21 cellular contexts compared by ENCODE assay signal in the genomic region with DNA sequence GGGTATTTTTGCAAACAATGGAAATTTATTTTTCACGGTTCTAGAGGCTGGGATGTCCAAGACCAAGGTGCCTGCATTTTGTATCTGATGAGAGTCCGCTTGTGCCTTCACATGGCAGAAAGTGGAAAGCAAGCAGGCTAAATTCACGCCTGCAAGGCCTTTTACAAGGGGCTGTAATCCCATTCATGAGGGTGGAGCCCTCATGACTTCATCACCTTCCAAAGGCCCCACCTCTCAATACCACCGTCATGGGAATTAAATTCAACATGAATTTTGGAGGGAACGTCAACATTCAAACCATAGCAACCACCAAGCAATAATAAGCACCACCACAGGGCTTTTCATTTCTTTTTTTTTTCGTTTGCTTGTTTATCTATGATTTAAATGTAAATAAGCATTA.
"Had no signal": no experiment of that assay in that cellular context is flagged by ENCODE, and none has a peak within 500 bp of the region (broad histone marks: within the 10 kb centered on the region; RNA-seq: fewer than 3 reads in every experiment).

No MANE protein-coding gene starts in this region.

- H3K9me3 ChIP-seq: breast epithelium, heart left ventricle, pancreas, prostate gland, suprapubic skin, tibial artery, upper lobe of right lung had no signal

- ATAC-seq: activated CD4-positive, alpha-beta T cell treated with anti-CD3 and anti-CD28 coated beads for 36 hours; activated CD8-positive, alpha-beta memory T cell treated with anti-CD3 and anti-CD28 coated beads, Interleukin-2, amount 10 ng/mL, durations not matched to agents 7 days and 5 days; activated CD8-positive, alpha-beta T cell treated with anti-CD3 and anti-CD28 coated beads, Interleukin-2, amount 10 ng/mL, durations not matched to agents 7 days and 5 days; heart left ventricle; naive thymus-derived CD4-positive, alpha-beta T cell; pancreas; upper lobe of right lung had no signal

- H3K36me3 ChIP-seq: breast epithelium, heart left ventricle, pancreas, prostate gland, suprapubic skin, tibial artery, upper lobe of right lung had no signal

- DNase-seq: activated CD4-positive, alpha-beta T cell treated with anti-CD3 and anti-CD28 coated beads for 36 hours; activated CD4-positive, CD25-positive, alpha-beta regulatory T cell; activated CD8-positive, alpha-beta memory T cell treated with anti-CD3 and anti-CD28 coated beads, Interleukin-2, amount 10 ng/mL, durations not matched to agents 7 days and 5 days; activated CD8-positive, alpha-beta T cell treated with anti-CD3 and anti-CD28 coated beads, Interleukin-2, amount 10 ng/mL, durations not matched to agents 7 days and 5 days; activated T-cell treated with anti-CD3 and anti-CD28 coated beads, Interleukin-2, amount 50 U/mL, for 48 hours; central memory CD4-positive, alpha-beta T cell; heart left ventricle; hypothalamus; immature natural killer cell; kidney; naive thymus-derived CD4-positive, alpha-beta T cell; nucleus accumbens; pancreas; stimulated activated CD4-positive, alpha-beta T cell treated with anti-CD3 and anti-CD28 coated beads, Interleukin-1b, Interleukin-23, amount 100 ng/mL, for 48 hours; stimulated activated naive CD4-positive, alpha-beta T cell; tibial artery; upper lobe of right lung had no signal

- H3K27me3 ChIP-seq: breast epithelium, heart left ventricle, pancreas, suprapubic skin, tibial artery, upper lobe of right lung had no signal

- H3K4me3 ChIP-seq: breast epithelium, heart left ventricle, pancreas, prostate gland, smooth muscle cell, suprapubic skin, tibial artery, upper lobe of right lung had no signal
